Comparison of ENCODE assay signal across 28 cellular contexts in the genomic region with DNA sequence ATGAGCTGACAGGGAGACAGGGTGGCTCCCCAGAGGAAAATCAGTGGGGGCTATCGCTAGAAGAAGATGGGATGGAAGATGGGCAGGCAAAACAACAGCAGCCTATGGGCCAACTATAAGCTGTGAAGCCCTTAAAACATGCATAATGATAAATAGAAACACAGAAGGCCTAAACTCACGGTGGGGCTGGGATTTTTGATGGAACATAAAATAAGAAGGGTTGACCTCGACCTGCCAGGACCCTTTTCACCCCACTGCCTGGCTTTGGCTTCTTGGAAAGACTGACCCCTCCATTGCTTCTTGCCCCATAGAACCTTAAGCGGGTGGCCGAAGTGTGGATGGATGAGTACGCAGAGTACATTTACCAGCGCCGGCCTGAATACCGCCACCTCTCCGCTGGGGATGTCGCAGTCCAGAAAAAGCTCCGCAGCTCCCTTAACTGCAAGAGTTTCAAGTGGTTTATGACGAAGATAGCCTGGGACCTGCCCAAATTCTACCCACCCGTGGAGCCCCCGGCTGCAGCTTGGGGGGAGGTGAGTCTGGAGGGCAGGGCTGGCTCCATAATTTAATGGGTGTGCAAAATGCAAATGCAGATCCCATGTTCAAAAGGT.
"Had no signal": no experiment of that assay in that cellular context is flagged by ENCODE, and none has a peak within 500 bp of the region (broad histone marks: within the 10 kb centered on the region; RNA-seq: fewer than 3 reads in every experiment).

No MANE protein-coding gene starts in this region.

- H3K27ac Mint-ChIP-seq: activated CD4-positive, alpha-beta memory T cell treated with anti-CD3 and anti-CD28 coated beads for 36 hours; activated CD8-positive, alpha-beta T cell treated with anti-CD3 and anti-CD28 coated beads, Interleukin-2, amount 10 ng/mL, durations not matched to agents 7 days and 5 days; activated naive CD8-positive, alpha-beta T cell; activated T-helper 17 cell treated with anti-CD3 and anti-CD28 coated beads, Interleukin-2, amount 50 U/mL, for 72 hours; T-cell; WTC11 had no signal

- H3K27me3 ChIP-seq: body of pancreas, foreskin keratinocyte, gastrocnemius medialis, heart left ventricle had no signal

- H3K27ac ChIP-seq: body of pancreas, foreskin keratinocyte, gastrocnemius medialis, heart left ventricle, VCaP had no signal

- H3K9me3 ChIP-seq: body of pancreas, gastrocnemius medialis, heart left ventricle had no signal

- H3K9me3 Mint-ChIP-seq: activated CD4-positive, alpha-beta memory T cell treated with anti-CD3 and anti-CD28 coated beads for 36 hours; activated T-cell treated with anti-CD3 and anti-CD28 coated beads, Interleukin-2, amount 50 U/mL, for 4 hours; activated T-helper 17 cell treated with anti-CD3 and anti-CD28 coated beads, Interleukin-2, amount 50 U/mL, for 72 hours; T-cell; WTC11 had no signal

- H3K4me1 ChIP-seq: foreskin keratinocyte had no signal

- H3K4me3 Mint-ChIP-seq: activated CD4-positive, alpha-beta memory T cell treated with anti-CD3 and anti-CD28 coated beads for 36 hours; activated CD8-positive, alpha-beta T cell treated with anti-CD3 and anti-CD28 coated beads, Interleukin-2, amount 10 ng/mL, durations not matched to agents 7 days and 5 days; activated naive CD8-positive, alpha-beta T cell; activated T-cell treated with anti-CD3 and anti-CD28 coated beads, Interleukin-2, amount 50 U/mL, for 4 hours; activated T-helper 17 cell treated with anti-CD3 and anti-CD28 coated beads, Interleukin-2, amount 50 U/mL, for 72 hours; T-cell; WTC11 had no signal

- H3K4me3 ChIP-seq: body of pancreas, gastrocnemius medialis, heart left ventricle had no signal

- H3K27me3 Mint-ChIP-seq: activated CD4-positive, alpha-beta memory T cell treated with anti-CD3 and anti-CD28 coated beads for 36 hours; activated naive CD8-positive, alpha-beta T cell; activated T-helper 17 cell treated with anti-CD3 and anti-CD28 coated beads, Interleukin-2, amount 50 U/mL, for 72 hours; T-cell had no signal

- ATAC-seq: activated CD8-positive, alpha-beta T cell treated with anti-CD3 and anti-CD28 coated beads, Interleukin-2, amount 10 ng/mL, durations not matched to agents 7 days and 5 days; activated T-cell treated with anti-CD3 and anti-CD28 coated beads, Interleukin-2, amount 50 U/mL, for 4 hours; activated T-helper 17 cell treated with anti-CD3 and anti-CD28 coated beads, Interleukin-2, amount 50 U/mL, for 72 hours; body of pancreas; esophagus mucosa; foreskin keratinocyte; gastrocnemius medialis; heart left ventricle; T-cell; WTC11 had no signal

- H3K4me1 Mint-ChIP-seq: activated T-helper 17 cell treated with anti-CD3 and anti-CD28 coated beads, Interleukin-2, amount 50 U/mL, for 72 hours had no signal

- DNase-seq: activated CD4-positive, alpha-beta memory T cell treated with anti-CD3 and anti-CD28 coated beads for 36 hours; activated CD4-positive, alpha-beta T cell treated with anti-CD3 and anti-CD28 coated beads for 1 hour; activated CD4-positive, alpha-beta T cell treated with anti-CD3 and anti-CD28 coated beads for 48 hours; activated CD8-positive, alpha-beta T cell treated with anti-CD3 and anti-CD28 coated beads, Interleukin-2, amount 10 ng/mL, durations not matched to agents 7 days and 5 days; activated effector memory CD4-positive, alpha-beta T cell treated with Interleukin-2 at 50 U/mL for 16 hours; activated gamma-delta T cell treated with Interleukin-2 at 50 U/mL for 16 hours; activated naive CD4-positive, alpha-beta T cell treated with anti-CD3 and anti-CD28 coated beads, Interleukin-2, amount 50 U/mL, for 16 hours; activated naive CD4-positive, alpha-beta T cell treated with Interleukin-2 at 50 U/mL for 16 hours; activated T-cell treated with anti-CD3 and anti-CD28 coated beads, Interleukin-2, amount 50 U/mL, for 4 hours; amniotic stem cell; aorta; body of pancreas; caudate nucleus; cortex of kidney; dermis blood vessel endothelial cell; effector CD8-positive, alpha-beta T cell; foreskin keratinocyte; glutamatergic neuron; heart left ventricle; SW 1271; T-cell; T-helper 2 cell had no signal
